11 cellular contexts compared by ENCODE assay signal in genomic region chr4:7104366-7105031, GRCh38. TPM values are rescaled to one million over a fixed set of nuclear protein-coding genes. Genes with fewer than 3 reads are reported as not detected.
A peak's percentile ranks its signal among the peaks of the same experiment; 100 is the strongest.
DNase-seq lines count a peak whose midpoint lies in the region; ATAC-seq and TF ChIP-seq lines count a peak whose summit lies in the region.
"Had no signal": no experiment of that assay in that cellular context is flagged by ENCODE, and none has a peak within 500 bp of the region (broad histone marks: within the 10 kb centered on the region; RNA-seq: fewer than 3 reads in every experiment).

No MANE protein-coding gene starts in this region.

- H3K9me3 Mint-ChIP-seq in CD8-positive, alpha-beta T cell: no peaks in the 10 kb centered on the region

- no peaks in the 10 kb centered on the region for H3K27me3 ChIP-seq in CD8-positive, alpha-beta T cell (ENCODE audit: insufficient read depth, low read length)
- H3K27me3 ChIP-seq in esophagus squamous epithelium: no peaks in the 10 kb centered on the region
- no peaks in the 10 kb centered on the region for H3K27me3 ChIP-seq in sigmoid colon
- peaks cover 16% of the 10 kb centered on the region for H3K27me3 ChIP-seq in foreskin keratinocyte
- H3K27me3 ChIP-seq in GM23248 (replicated peaks; ENCODE audit: insufficient read depth): no peaks in the 10 kb centered on the region
- H3K27me3 ChIP-seq: thyroid gland had no signal

- intact Hi-C loops in CD8-positive, alpha-beta T cell (cut with DNase I, micrococcal nuclease): loop anchor here (5.0 kb wide), 3 partner anchors 532 to 837 kb away; partner anchors contain the start of gene WFS1 (in 1 of the 2)
- intact Hi-C loops in esophagus squamous epithelium (cut with DNase I): no loop called here
- intact Hi-C loops in sigmoid colon (cut with DNase I): no loop called here

- no peak for TF ChIP-seq EP300 in sigmoid colon (IDR thresholded peaks at IDR 0.05)

- no peak overlapping the region for H3K27ac Mint-ChIP-seq in CD8-positive, alpha-beta T cell
- H3K27ac Mint-ChIP-seq in T-helper 17 cell: no peak overlapping the region

- TF ChIP-seq POLR2A in esophagus squamous epithelium (IDR thresholded peaks at IDR 0.05) (no peak), sigmoid colon (IDR thresholded peaks at IDR 0.05) (no peak)

- DNase-seq in CD8-positive, alpha-beta T cell: no peak
- no peak for DNase-seq in T-helper 17 cell
- no peak for DNase-seq in esophagus squamous epithelium (lab: John Stamatoyannopoulos, UW)
- no peak for DNase-seq in sigmoid colon
- DNase-seq in foreskin keratinocyte: no peak
- no peak for DNase-seq in GM23248
- no peak for DNase-seq in putamen (ENCODE audit: low spot score)
- DNase-seq: activated CD4-positive, alpha-beta T cell treated with anti-CD3 and anti-CD28 coated beads, Interleukin-2, amount 50 U/mL, for 4 hours; islet precursor cell; NCI-H2081 had no signal

- H3K4me3 Mint-ChIP-seq in CD8-positive, alpha-beta T cell: peak overlapping the region; percentile 91
- H3K4me3 Mint-ChIP-seq in T-helper 17 cell: peak overlapping the region; percentile 55

- 69 to 73% methylated on average over 4 to 7 of the region's 7 CpGs for WGBS in esophagus squamous epithelium, 2 donors
- WGBS in sigmoid colon, 2 donors: 87% methylated on average over 7 of the region's 7 CpGs
- WGBS in GM23248 (ENCODE audit: low coverage in 1 of 2, low lambda C conversion rate in 2 of 2, missing lambda C conversion rate in 2 of 2), 2 experiments: 81 to 85% methylated on average over 6 to 7 of the region's 7 CpGs

- H3K36me3 Mint-ChIP-seq in CD8-positive, alpha-beta T cell: no peaks in the 10 kb centered on the region
- H3K36me3 Mint-ChIP-seq in T-helper 17 cell (ENCODE audit: low read depth): no peaks in the 10 kb centered on the region

- no peaks in the 10 kb centered on the region for H3F3A ChIP-seq in GM23248 (ENCODE audit: insufficient read depth)

- no peaks in the 10 kb centered on the region for H4K20me1 ChIP-seq in GM23248 (ENCODE audit: insufficient read depth)

- no peak overlapping the region for H3K4me3 ChIP-seq in CD8-positive, alpha-beta T cell (ENCODE audit: low read depth, low read length)
- H3K4me3 ChIP-seq in esophagus squamous epithelium (no peak overlapping the region), sigmoid colon (no peak overlapping the region), GM23248 (no peak overlapping the region)

- no peaks in the 10 kb centered on the region for H3K79me2 ChIP-seq in GM23248 (ENCODE audit: insufficient read depth)

- H3K27ac ChIP-seq in CD8-positive, alpha-beta T cell (ENCODE audit: low read depth, low read length): no peak overlapping the region
- H3K27ac ChIP-seq in esophagus squamous epithelium (peak overlapping the region in 3 of 4 donors; percentile 79 to 84 (median 84)), sigmoid colon (peak overlapping the region in 3 of 4 donors; percentile 81 to 86 (median 83)), foreskin keratinocyte (no peak overlapping the region), GM23248 (no peak overlapping the region)

- H3K4me1 Mint-ChIP-seq in CD8-positive, alpha-beta T cell (ENCODE audit: low read depth): peaks cover 16% of the 10 kb centered on the region
- H3K4me1 Mint-ChIP-seq in T-helper 17 cell: peaks cover 15% of the 10 kb centered on the region

- POLR2A ChIA-PET in CD8-positive, alpha-beta T cell (lab: Charles Lee): interaction anchor here (1.3 kb wide), 1 partner anchor 36 kb away, joined by 3 read pairs; the partner anchor contains the start of gene GRPEL1

- no peak overlapping the region for H3K9ac ChIP-seq in GM23248

- TF ChIP-seq CTCF in CD8-positive, alpha-beta T cell (IDR thresholded peaks at IDR 0.05): no peak
- no peak for TF ChIP-seq CTCF in esophagus squamous epithelium (IDR thresholded peaks at IDR 0.05)
- TF ChIP-seq CTCF in sigmoid colon (IDR thresholded peaks at IDR 0.05): no peak
- TF ChIP-seq CTCF in foreskin keratinocyte (conservative IDR thresholded peaks at IDR 0.05): no peak

- no peak overlapping the region for H2AFZ ChIP-seq in GM23248

- ATAC-seq in CD8-positive, alpha-beta T cell: no peak
- ATAC-seq in T-helper 17 cell: no peak
- ATAC-seq in foreskin keratinocyte: no peak

- CTCF ChIA-PET in CD8-positive, alpha-beta T cell (lab: Charles Lee): interaction anchor here (0.6 kb wide), 1 partner anchor 1041 kb away, joined by 3 read pairs; no protein-coding TSS in a partner anchor

- no peak overlapping the region for H3K4me2 ChIP-seq in GM23248 (ENCODE audit: unreplicated experiment)

- H3K27me3 Mint-ChIP-seq in CD8-positive, alpha-beta T cell (ENCODE audit: low read depth): no peaks in the 10 kb centered on the region
- no peaks in the 10 kb centered on the region for H3K27me3 Mint-ChIP-seq in T-helper 17 cell

- H3K4me1 ChIP-seq in CD8-positive, alpha-beta T cell (ENCODE audit: insufficient read depth, low read length): peaks cover 25% of the 10 kb centered on the region
- H3K4me1 ChIP-seq in esophagus squamous epithelium (peaks cover 10 to 30% (median 21%) of the 10 kb centered on the region in 3 donors), sigmoid colon (peaks cover 0 to 25% (median 22%) of the 10 kb centered on the region in 4 donors), foreskin keratinocyte (no peaks in the 10 kb centered on the region), GM23248 (ENCODE audit: insufficient read depth) (peaks cover 9% of the 10 kb centered on the region; the same call in 1 of the 2 replicates)

- no peaks in the 10 kb centered on the region for H3K36me3 ChIP-seq in CD8-positive, alpha-beta T cell (ENCODE audit: insufficient read depth, low read length)
- no peaks in the 10 kb centered on the region for H3K36me3 ChIP-seq in esophagus squamous epithelium
- H3K36me3 ChIP-seq in sigmoid colon: no peaks in the 10 kb centered on the region
- no peaks in the 10 kb centered on the region for H3K36me3 ChIP-seq in GM23248 (ENCODE audit: low read depth)
- H3K36me3 ChIP-seq: thyroid gland had no signal

- H3K9me3 ChIP-seq in CD8-positive, alpha-beta T cell (ENCODE audit: low read length): no peaks in the 10 kb centered on the region
- H3K9me3 ChIP-seq in T-helper 17 cell (ENCODE audit: control insufficient read depth, low read length, poor library complexity, severe bottlenecking) (no peaks in the 10 kb centered on the region), esophagus squamous epithelium (no peaks in the 10 kb centered on the region), sigmoid colon (no peaks in the 10 kb centered on the region), GM23248 (ENCODE audit: low read depth) (no peaks in the 10 kb centered on the region)
- H3K9me3 ChIP-seq: thyroid gland had no signal

- H3K9me2 ChIP-seq in GM23248 (ENCODE audit: insufficient read depth): no peaks in the 10 kb centered on the region

- in situ Hi-C loops in GM23248 (cut with MboI): no loop called here

RNA-seq across cellular contexts. Expression of gene GRPEL1, which starts 36.6 kb away (rescaled TPM):
- 10 to 100 TPM; 61.1 to 61.5 TPM for total RNA-seq in CD8-positive, alpha-beta T cell
- total RNA-seq in T-helper 17 cell (10 to 100 TPM; 45.8 to 47.1 TPM), esophagus squamous epithelium (10 to 100 TPM; 16.6 to 30.6 (median 20.7) TPM), sigmoid colon (10 to 100 TPM in 3 of 4 donors, 1 to 10 TPM in 1; 7.5 to 23.2 (median 15.0) TPM), foreskin keratinocyte (64.5 and 71.9 TPM in 2 replicates)
- polyA plus RNA-seq in sigmoid colon (10 to 100 TPM; 30.6 to 34.7 (median 31.9) TPM), foreskin keratinocyte (73.6 and 87.9 TPM in 2 replicates), GM23248 (2016; fragmentation: Nextera tagmentation; extraction: Ambion mirVana) (82.1 and 85.5 TPM in 2 replicates)
- 21.6 and 41.8 TPM in 2 replicates for total RNA-seq in GM23248 (2014; rRNA removed; shearing (Covaris generic))

Comparison
In these comparisons a context has a peak if more than half of its experiments do, and no peak if none do; other contexts are left out.
1. H3K27ac ChIP-seq: peak in esophagus squamous epithelium (3 of 4) and sigmoid colon (3 of 4); none in CD8-positive, alpha-beta T cell (single experiment), foreskin keratinocyte (single experiment) and GM23248 (single experiment).
2. intact Hi-C loops: an anchor here in CD8-positive, alpha-beta T cell (5.0 kb wide); none called in esophagus squamous epithelium and sigmoid colon.